ENCODE assay signal across 16 cellular contexts in genomic region chr13:107466326-107466725, GRCh38.
DNase-seq lines count a peak whose midpoint lies in the region; ATAC-seq and TF ChIP-seq lines count a peak whose summit lies in the region.
"Had no signal": no experiment of that assay in that cellular context is flagged by ENCODE, and none has a peak within 500 bp of the region (broad histone marks: within the 10 kb centered on the region; RNA-seq: fewer than 3 reads in every experiment).

No MANE protein-coding gene starts in this region.

- H3K27me3 ChIP-seq in adipocyte (replicated peaks; ENCODE audit: control insufficient read depth, insufficient read depth, low read length), result no peaks in the 10 kb centered on the region
- H3K27me3 ChIP-seq: BLaER1, sigmoid colon had no signal

- H3K4me1 ChIP-seq in adipocyte (ENCODE audit: control insufficient read depth, insufficient read depth, low read length), result no peaks in the 10 kb centered on the region
- H3K4me1 ChIP-seq: BLaER1, sigmoid colon had no signal

- no peak overlapping the region for H3K9ac ChIP-seq in adipocyte (ENCODE audit: low read length)
- H3K9ac ChIP-seq: BLaER1 had no signal

- no peak overlapping the region for H3K4me3 ChIP-seq in adipocyte (ENCODE audit: low read length)
- no peak overlapping the region for H3K4me3 ChIP-seq in fibroblast of villous mesenchyme (ENCODE audit: low read depth, low read length)
- H3K4me3 ChIP-seq: BLaER1, sigmoid colon had no signal

- no peak for ATAC-seq in left ventricle myocardium superior
- no peak for ATAC-seq in GM21360 (IDR thresholded peaks at IDR 0.05; ENCODE audit: unreplicated experiment)

- intact Hi-C loops in left ventricle myocardium superior (cut with micrococcal nuclease), result no loop called here

- TF ChIP-seq CTCF in fibroblast of villous mesenchyme (IDR thresholded peaks at IDR 0.05; ENCODE audit: insufficient read depth, low read depth, low read length), result no peak

- no peaks in the 10 kb centered on the region for H3K36me3 ChIP-seq in adipocyte (ENCODE audit: control insufficient read depth, insufficient read depth, low read length, severe bottlenecking)
- H3K36me3 ChIP-seq: BLaER1, sigmoid colon had no signal

- DNase-seq in LoVo (ENCODE audit: low spot score) (peak; percentile 18), adipocyte (ENCODE audit: low read depth) (peak; percentile 36), fibroblast of villous mesenchyme (ENCODE audit: low read depth) (peak; percentile 43), renal cortical epithelial cell (ENCODE audit: low read depth) (peak; percentile 94), left ventricle myocardium superior (no peak)
- no peak for DNase-seq in activated CD4-positive, alpha-beta T cell treated with anti-CD3 and anti-CD28 coated beads, Interleukin-2, amount 50 U/mL, for 48 hours
- DNase-seq: activated CD4-positive, alpha-beta T cell treated with anti-CD3 and anti-CD28 coated beads for 1 hour; activated CD8-positive, alpha-beta memory T cell treated with anti-CD3 and anti-CD28 coated beads, Interleukin-2, amount 50 U/mL, for 4 hours; activated naive CD4-positive, alpha-beta T cell treated with Interleukin-2 at 50 U/mL for 16 hours; DMS79; effector CD4-positive, alpha-beta T cell; nucleus accumbens; sigmoid colon; stimulated activated CD4-positive, alpha-beta T cell treated with anti-CD3 and anti-CD28 coated beads, Interleukin-2, amount 100 ng/mL, for 48 hours had no signal

- no peaks in the 10 kb centered on the region for H3K9me3 ChIP-seq in adipocyte (ENCODE audit: control insufficient read depth, low read length)
- H3K9me3 ChIP-seq: sigmoid colon had no signal

Comparison
In these comparisons a context has a peak if more than half of its experiments do, and no peak if none do; other contexts are left out.
1. DNase-seq: peak in LoVo (single experiment), adipocyte (single experiment), fibroblast of villous mesenchyme (single experiment) and renal cortical epithelial cell (single experiment); none in left ventricle myocardium superior (single experiment) and activated CD4-positive, alpha-beta T cell treated with anti-CD3 and anti-CD28 coated beads, Interleukin-2, amount 50 U/mL, for 48 hours (0 of 2).